In genomic region chr6:142838821-142839685, GRCh38 we compare ENCODE assay signal across 8 cellular contexts.
DNase-seq lines count a peak whose midpoint lies in the region; ATAC-seq and TF ChIP-seq lines count a peak whose summit lies in the region.
"Had no signal": no experiment of that assay in that cellular context is flagged by ENCODE, and none has a peak within 500 bp of the region (broad histone marks: within the 10 kb centered on the region; RNA-seq: fewer than 3 reads in every experiment).

No MANE protein-coding gene starts in this region.

- CTCF ChIA-PET in mammary epithelial cell (lab: Charles Lee; ENCODE audit: low non-redundant PET) = no interaction called here

- H2AFZ ChIP-seq in OCI-LY1 (ENCODE audit: low read length) (no peak overlapping the region), mammary epithelial cell (ENCODE audit: low read depth, low read length) (no peak overlapping the region)

- in situ Hi-C loops in mammary epithelial cell (cut with MboI; ENCODE audit: low sequenced_read_pairs in 2 of 2) = no loop called here

- H3K36me3 Mint-ChIP-seq in nephron (ENCODE audit: low read depth) = no peaks in the 10 kb centered on the region

- H3K27ac ChIP-seq in OCI-LY1 (ENCODE audit: low read depth, low read length, poor library complexity, severe bottlenecking) = no peak overlapping the region
- H3K27ac ChIP-seq in mammary epithelial cell (ENCODE audit: insufficient read depth, low read depth, low read length) = peak overlapping the region; percentile 90

- H3K4me3 ChIP-seq in GM12865 (ENCODE audit: low read depth, low read length) (peak overlapping the region; percentile 3; the same call in 1 of the 2 replicates), OCI-LY1 (ENCODE audit: low read depth, low read length, poor library complexity, severe bottlenecking) (no peak overlapping the region), mammary epithelial cell (replicated peaks in 1 of 3; ENCODE audit: insufficient read depth in 1 of 3, low read depth in 2 of 3, low read length in 3 of 3) (peak overlapping the region in 2 of 3 experiments; percentile 23 to 34)

- no TSS peak for BruUV-seq in mammary epithelial cell (replicated peaks; lab: Mats Ljungman, UMichigan)

- H3K4me1 ChIP-seq in OCI-LY1 (ENCODE audit: insufficient read depth, low read length, severe bottlenecking) = peaks cover 40% of the 10 kb centered on the region
- H3K4me1 ChIP-seq in mammary epithelial cell (ENCODE audit: insufficient read depth, low read length) = peaks cover 33% of the 10 kb centered on the region

- TF ChIP-seq CTCF in GM12865 (IDR thresholded peaks at IDR 0.05; ENCODE audit: insufficient read depth, low read depth, low read length, missing control alignments) = no peak
- TF ChIP-seq CTCF in OCI-LY1 (IDR thresholded peaks at IDR 0.05; ENCODE audit: low read length) = no peak
- no peak for TF ChIP-seq CTCF in mammary epithelial cell (conservative IDR thresholded peaks at IDR 0.05 in 1 of 2, IDR thresholded peaks at IDR 0.05 in 1 of 2; ENCODE audit: extremely low read depth in 1 of 2, insufficient read depth in 1 of 2, low read depth in 1 of 2, low read length in 2 of 2)
- TF ChIP-seq CTCF in nephron (IDR thresholded peaks at IDR 0.05; ENCODE audit: unreplicated experiment in 3 of 3) = no peak

- H3F3A ChIP-seq in OCI-LY1 (ENCODE audit: insufficient read depth, low read length) = no peaks in the 10 kb centered on the region

- H3K27ac Mint-ChIP-seq in nephron = peak overlapping the region in 2 of 3 experiments; percentile 23 to 50

- 17% methylated on average over 6 of the region's 7 CpGs for WGBS in mammary epithelial cell (ENCODE audit: low coverage, missing lambda C conversion rate)

- ATAC-seq in HG02885 (IDR thresholded peaks at IDR 0.05; ENCODE audit: poor library complexity, unreplicated experiment) = no peak

- H3K9me3 ChIP-seq in OCI-LY1 (ENCODE audit: low read length) = no peaks in the 10 kb centered on the region; the same call in 1 of the 2 replicates
- H3K9me3 ChIP-seq in mammary epithelial cell (replicated peaks; ENCODE audit: insufficient read depth, low read length) = no peaks in the 10 kb centered on the region

- H3K9me3 Mint-ChIP-seq in nephron = no peaks in the 10 kb centered on the region

- DNase-seq in GM12865 (ENCODE audit: low read depth) = peak; percentile 51
- peak; percentile 93 for DNase-seq in mammary epithelial cell
- DNase-seq in C1 segment of cervical spinal cord (lab: John Stamatoyannopoulos, UW) = no peak
- no peak for DNase-seq in D341Med (ENCODE audit: low spot score)
- DNase-seq: central memory CD4-positive, alpha-beta T cell had no signal

- peaks cover 5% of the 10 kb centered on the region for H3K79me2 ChIP-seq in OCI-LY1 (ENCODE audit: insufficient read depth, low read length)
- H3K79me2 ChIP-seq in mammary epithelial cell (ENCODE audit: insufficient read depth, low read length) = peaks cover 61% of the 10 kb centered on the region

- intact Hi-C loops in mammary epithelial cell (cut with micrococcal nuclease) = loop anchor here (1.0 to 5.0 kb wide), 3 partner anchors 46 to 588 kb away; no protein-coding TSS in a partner anchor

- H3K27me3 ChIP-seq in OCI-LY1 (ENCODE audit: insufficient read depth, low read length) (no peaks in the 10 kb centered on the region), mammary epithelial cell (ENCODE audit: insufficient read depth, low read length) (no peaks in the 10 kb centered on the region)

- no peaks in the 10 kb centered on the region for H3K27me3 Mint-ChIP-seq in nephron (ENCODE audit: low read depth)

- H3K36me3 ChIP-seq in OCI-LY1 (ENCODE audit: insufficient read depth, low read length) = peaks cover 4% of the 10 kb centered on the region
- no peaks in the 10 kb centered on the region for H3K36me3 ChIP-seq in mammary epithelial cell (ENCODE audit: insufficient read depth, low read length)

- dilution Hi-C loops in mammary epithelial cell (cut with HindIII; ENCODE audit: low sequenced_read_pairs) = no loop called here

- peak overlapping the region; percentile 17; the same call in 1 of the 2 replicates for H3K4me2 ChIP-seq in OCI-LY1 (ENCODE audit: low read length)
- H3K4me2 ChIP-seq in mammary epithelial cell (ENCODE audit: insufficient read depth, low read depth, low read length) = peak overlapping the region; percentile 81

- H3K9ac ChIP-seq in OCI-LY1 (ENCODE audit: low read length) (no peak overlapping the region), mammary epithelial cell (ENCODE audit: insufficient read depth, low read length) (peak overlapping the region; percentile 57)

- peaks cover 28% of the 10 kb centered on the region for H3K4me1 Mint-ChIP-seq in nephron

- no peaks in the 10 kb centered on the region for H3K9me2 ChIP-seq in OCI-LY1 (ENCODE audit: low read depth, low read length)

- H4K20me1 ChIP-seq in OCI-LY1 (ENCODE audit: insufficient read depth, low read length) (no peaks in the 10 kb centered on the region), mammary epithelial cell (ENCODE audit: insufficient read depth, low read length) (no peaks in the 10 kb centered on the region)

- H3K4me3 Mint-ChIP-seq in nephron = no peak overlapping the region

Comparison
In these comparisons a context has a peak if more than half of its experiments do, and no peak if none do; other contexts are left out.
1. DNase-seq: peak in GM12865 (single experiment) and mammary epithelial cell (single experiment); none in C1 segment of cervical spinal cord (0 of 14) and D341Med (single experiment).